1 cellular context compared by ENCODE assay signal in genomic region chr9:131814714-131815113, GRCh38.
TF ChIP-seq lines count a peak whose summit lies in the region.

No MANE protein-coding gene starts in this region.

TF ChIP-seq in K562, 482 proteins besides CTCF, POLR2A, EP300 and RAD21 (continued from another document):
- TF ChIP-seq CAMTA2 (CRISPR knock-in tag; conservative IDR thresholded peaks at IDR 0.05) (no peak), ZNF224 (CRISPR knock-in tag; IDR thresholded peaks at IDR 0.05) (no peak), ZFP36 (IDR thresholded peaks at IDR 0.05; ENCODE audit: low read depth, low read length, partially characterized antibody) (peak; percentile 96), SPI1 (IDR thresholded peaks at IDR 0.05; ENCODE audit: borderline replicate concordance, low read depth, low read length) (no peak), HOXB6 (CRISPR knock-in tag; IDR thresholded peaks at IDR 0.05; ENCODE audit: borderline replicate concordance) (no peak), HES1 (IDR thresholded peaks at IDR 0.05; ENCODE audit: low read depth) (no peak), NCOA4 (IDR thresholded peaks at IDR 0.05; ENCODE audit: partially characterized antibody) (no peak), BCLAF1 (IDR thresholded peaks at IDR 0.05; ENCODE audit: borderline replicate concordance in 1 of 2, control insufficient read depth in 1 of 2, low read depth in 2 of 2, low read length in 1 of 2) (no peak), ZNF124 (CRISPR knock-in tag; IDR thresholded peaks at IDR 0.05) (no peak), BHLHE40 (IDR thresholded peaks at IDR 0.05; ENCODE audit: low read length) (no peak), KAT7 (CRISPR knock-in tag; IDR thresholded peaks at IDR 0.05; ENCODE audit: borderline replicate concordance) (no peak), NCOA2 (IDR thresholded peaks at IDR 0.05; ENCODE audit: partially characterized antibody in 2 of 2) (no peak), TAF7 (tag; IDR thresholded peaks at IDR 0.05) (no peak), RBM25 (IDR thresholded peaks at IDR 0.05; ENCODE audit: low read depth, low read length, severe bottlenecking) (peak; percentile 4), NFATC3 (IDR thresholded peaks at IDR 0.05) (no peak), ARNT (IDR thresholded peaks at IDR 0.05) (no peak), ZNF766 (CRISPR knock-in tag; conservative IDR thresholded peaks at IDR 0.05) (no peak), ZNF324 (CRISPR knock-in tag; IDR thresholded peaks at IDR 0.05) (no peak), ZNF436 (CRISPR knock-in tag; IDR thresholded peaks at IDR 0.05) (0 out of 2 replicates have a peak, but pooled peaks have one; percentile 60)
